ENCODE assay signal across 8 cellular contexts in genomic region chr5:132458651-132459030, GRCh38. TPM values are rescaled to one million over a fixed set of nuclear protein-coding genes. Genes with fewer than 3 reads are reported as not detected.
DNase-seq lines count a peak whose midpoint lies in the region; ATAC-seq, FAIRE-seq and TF ChIP-seq lines count a peak whose summit lies in the region.

No MANE protein-coding gene starts in this region.

- DNase-seq in GM12892 (ENCODE audit: insufficient read length) (no peak), RWPE1 (ENCODE audit: low spot score) (peak; percentile 53), kidney epithelial cell (ENCODE audit: low read depth) (peak; percentile 54), GM03348 (ENCODE audit: low spot score) (no peak), NCI-H82 (lab: John Stamatoyannopoulos, UW) (no peak), NCI-H1694 (lab: John Stamatoyannopoulos, UW) (no peak), aorta (no peak)

- POLR2A ChIA-PET in RWPE1 (lab: Yijun Ruan, JAX; ENCODE audit: low non-redundant PET): no interaction called here

- no peak overlapping the region for H3K4me3 ChIP-seq in kidney epithelial cell (ENCODE audit: low read depth, low read length)
- H3K4me3 ChIP-seq in aorta (ENCODE audit: low read length in 2 of 2): no peak overlapping the region

- intact Hi-C loops in aorta (cut with DNase I): no loop called here

- H3K9me3 ChIP-seq in aorta (ENCODE audit: control insufficient read depth, low read length): no peaks in the 10 kb centered on the region

- no peaks in the 10 kb centered on the region for H3K4me1 ChIP-seq in aorta (ENCODE audit: control insufficient read depth in 1 of 2, insufficient read depth in 2 of 2, low read length in 2 of 2)

- TF ChIP-seq POLR2A in GM12892 (IDR thresholded peaks at IDR 0.05; ENCODE audit: low read depth, low read length): no peak

- H3K36me3 ChIP-seq in kidney epithelial cell (ENCODE audit: control insufficient read depth, insufficient read depth, low read length) (no peaks in the 10 kb centered on the region), aorta (ENCODE audit: control insufficient read depth in 1 of 2, insufficient read depth in 2 of 2, low read length in 1 of 2) (peaks cover 0 to 3% of the 10 kb centered on the region in 2 donors)

- H3K27ac ChIP-seq in RWPE1: peak overlapping the region; percentile 54; the same call in 1 of the 2 replicates
- H3K27ac ChIP-seq in aorta (ENCODE audit: low read depth in 1 of 2, low read length in 2 of 2): no peak overlapping the region

- ATAC-seq in HG02571 (IDR thresholded peaks at IDR 0.05; ENCODE audit: unreplicated experiment): peak; percentile 48
- ATAC-seq in aorta (ENCODE audit: low FRiP score): no peak

- WGBS in aorta, 2 donors: 93 to 94% methylated on average over 1 of the region's 1 CpG

- TF ChIP-seq CTCF in RWPE1 (conservative IDR thresholded peaks at IDR 0.05; ENCODE audit: low read depth) (no peak), kidney epithelial cell (IDR thresholded peaks at IDR 0.05; ENCODE audit: insufficient read depth, low read length, poor library complexity, severe bottlenecking) (no peak)

- FAIRE-seq in GM12892 (lab: Jason Lieb, UNC): peak; percentile 85

- H3K27me3 ChIP-seq in kidney epithelial cell (ENCODE audit: control insufficient read depth, insufficient read depth, low read length) (no peaks in the 10 kb centered on the region), aorta (ENCODE audit: control insufficient read depth in 1 of 2, insufficient read depth in 2 of 2, low read length in 1 of 2) (no peaks in the 10 kb centered on the region)

- CTCF ChIA-PET in RWPE1 (lab: Yijun Ruan, JAX): interaction anchor here (0.6 to 1.7 kb wide), 5 partner anchors 19 to 72 kb away, joined by 3 to 4 read pairs (median 3); no protein-coding TSS in a partner anchor

RNA-seq across cellular contexts. Expression of gene IRF1, which starts 31.9 kb away (rescaled TPM):
- polyA plus RNA-seq in GM12892 (2012; ENCODE audit: missing spikeins): 29.9 TPM
- total RNA-seq in kidney epithelial cell (61.9 and 75.3 TPM in 2 replicates), aorta (10 to 100 TPM; 26.8 to 36.1 TPM)
- 10 to 100 TPM; 12.9 to 13.1 TPM for polyA plus RNA-seq in aorta

Comparison
In these comparisons a context has a peak if more than half of its experiments do, and no peak if none do; other contexts are left out.
1. DNase-seq: peak in RWPE1 (single experiment) and kidney epithelial cell (single experiment); none in GM12892 (single experiment), GM03348 (single experiment), NCI-H82 (single experiment), NCI-H1694 (single experiment) and aorta (0 of 2).